Comparison of ENCODE assay signal across 9 cellular contexts in genomic region chr3:150925751-150926201, GRCh38. TPM values are rescaled to one million over a fixed set of nuclear protein-coding genes. Genes with fewer than 3 reads are reported as not detected.
A peak's percentile ranks its signal among the peaks of the same experiment; 100 is the strongest.
DNase-seq lines count a peak whose midpoint lies in the region; ATAC-seq and TF ChIP-seq lines count a peak whose summit lies in the region.
"Had no signal": no experiment of that assay in that cellular context is flagged by ENCODE, and none has a peak within 500 bp of the region (broad histone marks: within the 10 kb centered on the region; RNA-seq: fewer than 3 reads in every experiment).

No MANE protein-coding gene starts in this region.

- H3K27me3 Mint-ChIP-seq in activated CD8-positive, alpha-beta T cell treated with anti-CD3 and anti-CD28 coated beads for 36 hours: peaks cover 10% of the 10 kb centered on the region
- peaks cover 61% of the 10 kb centered on the region for H3K27me3 Mint-ChIP-seq in osteocyte (ENCODE audit: unreplicated experiment)

- DNase-seq in AG04449 (ENCODE audit: low read depth, low spot score): no peak
- peak; percentile 47 for DNase-seq in NCI-H510A (lab: John Stamatoyannopoulos, UW)
- DNase-seq in activated CD8-positive, alpha-beta T cell treated with anti-CD3 and anti-CD28 coated beads for 36 hours: peak; percentile 76
- DNase-seq in osteocyte (ENCODE audit: extremely low spot score, unreplicated experiment): no peak
- no peak for DNase-seq in epidermal melanocyte (ENCODE audit: insufficient read length, low spot score)

- peak; percentile 86 for ATAC-seq in GM18511 (IDR thresholded peaks at IDR 0.05; ENCODE audit: unreplicated experiment)
- ATAC-seq in HG03045 (IDR thresholded peaks at IDR 0.05; ENCODE audit: unreplicated experiment): peak; percentile 88
- peak; percentile 96 for ATAC-seq in activated CD8-positive, alpha-beta T cell treated with anti-CD3 and anti-CD28 coated beads for 36 hours
- ATAC-seq in esophagus mucosa: peak; percentile 52

- CTCF ChIA-PET in AG04449 (lab: Yijun Ruan, JAX): interaction anchor here (1.0 to 2.3 kb wide), 5 partner anchors 11 to 222 kb away, joined by 3 to 11 read pairs (median 6); no protein-coding TSS in a partner anchor
- CTCF ChIA-PET in activated CD8-positive, alpha-beta T cell treated with anti-CD3 and anti-CD28 coated beads for 36 hours (lab: Charles Lee): interaction anchor here (0.6 to 2.5 kb wide), 12 partner anchors 9 to 685 kb away, joined by 3 to 12 read pairs (median 6); partner anchors contain the start of genes CLRN1 and MED12L

- intact Hi-C loops in activated CD8-positive, alpha-beta T cell treated with anti-CD3 and anti-CD28 coated beads for 36 hours (cut with micrococcal nuclease): loop anchor here (5.0 kb wide), 1 partner anchor 222 kb away; no protein-coding TSS in a partner anchor

- H3K4me1 Mint-ChIP-seq in activated CD8-positive, alpha-beta T cell treated with anti-CD3 and anti-CD28 coated beads for 36 hours (ENCODE audit: low read depth): peaks cover 6% of the 10 kb centered on the region
- H3K4me1 Mint-ChIP-seq in osteocyte (ENCODE audit: unreplicated experiment): no peaks in the 10 kb centered on the region

- H3K9me3 Mint-ChIP-seq in activated CD8-positive, alpha-beta T cell treated with anti-CD3 and anti-CD28 coated beads for 36 hours: no peaks in the 10 kb centered on the region
- H3K9me3 Mint-ChIP-seq in osteocyte (ENCODE audit: unreplicated experiment): no peaks in the 10 kb centered on the region

- POLR2A ChIA-PET in AG04449 (lab: Yijun Ruan, JAX): no interaction called here
- POLR2A ChIA-PET in activated CD8-positive, alpha-beta T cell treated with anti-CD3 and anti-CD28 coated beads for 36 hours (lab: Charles Lee): no interaction called here

- no peak overlapping the region for H3K4me3 ChIP-seq in AG04449 (ENCODE audit: low read depth, low read length)

- TF ChIP-seq CTCF in AG04449 (IDR thresholded peaks at IDR 0.05; ENCODE audit: insufficient read depth, low read length, missing control alignments) (peak; percentile 78), osteocyte (IDR thresholded peaks at IDR 0.05) (peak; percentile 59)
- TF ChIP-seq CTCF in activated CD8-positive, alpha-beta T cell treated with anti-CD3 and anti-CD28 coated beads for 36 hours (IDR thresholded peaks at IDR 0.05): peak; percentile 80

- no peaks in the 10 kb centered on the region for H3K36me3 Mint-ChIP-seq in activated CD8-positive, alpha-beta T cell treated with anti-CD3 and anti-CD28 coated beads for 36 hours (ENCODE audit: low read depth)
- H3K36me3 Mint-ChIP-seq in osteocyte (ENCODE audit: unreplicated experiment): no peaks in the 10 kb centered on the region

- H3K4me3 Mint-ChIP-seq in activated CD8-positive, alpha-beta T cell treated with anti-CD3 and anti-CD28 coated beads for 36 hours: peak overlapping the region; percentile 41
- no peak overlapping the region for H3K4me3 Mint-ChIP-seq in osteocyte (ENCODE audit: unreplicated experiment)

- H3K27ac Mint-ChIP-seq in activated CD8-positive, alpha-beta T cell treated with anti-CD3 and anti-CD28 coated beads for 36 hours: no peak overlapping the region
- no peak overlapping the region for H3K27ac Mint-ChIP-seq in osteocyte (ENCODE audit: unreplicated experiment)

RNA-seq across cellular contexts. Expression of gene MINDY4B, which starts 20.5 kb away (rescaled TPM):
- not detected for total RNA-seq in activated CD8-positive, alpha-beta T cell treated with anti-CD3 and anti-CD28 coated beads for 36 hours
- not detected for total RNA-seq in esophagus mucosa
- not detected in 2 replicates for total RNA-seq in osteocyte
- total RNA-seq: temporal lobe had no signal

RNA-seq across cellular contexts. Expression of gene CLRN1, which starts 46.8 kb away (rescaled TPM):
- not detected for total RNA-seq in activated CD8-positive, alpha-beta T cell treated with anti-CD3 and anti-CD28 coated beads for 36 hours
- total RNA-seq in esophagus mucosa (not detected), osteocyte (not detected in 2 replicates)
- total RNA-seq: temporal lobe had no signal

Comparison
In these comparisons a context has a peak if more than half of its experiments do, and no peak if none do; other contexts are left out.
1. DNase-seq: peak in NCI-H510A (single experiment) and activated CD8-positive, alpha-beta T cell treated with anti-CD3 and anti-CD28 coated beads for 36 hours (single experiment); none in AG04449 (single experiment), osteocyte (single experiment) and epidermal melanocyte (single experiment).
2. Peak in every context shown above with its lines, with median percentiles within 50 percentile points of each other: CTCF ChIP-seq and ATAC-seq.